8 cellular contexts compared by ENCODE assay signal in the genomic region with DNA sequence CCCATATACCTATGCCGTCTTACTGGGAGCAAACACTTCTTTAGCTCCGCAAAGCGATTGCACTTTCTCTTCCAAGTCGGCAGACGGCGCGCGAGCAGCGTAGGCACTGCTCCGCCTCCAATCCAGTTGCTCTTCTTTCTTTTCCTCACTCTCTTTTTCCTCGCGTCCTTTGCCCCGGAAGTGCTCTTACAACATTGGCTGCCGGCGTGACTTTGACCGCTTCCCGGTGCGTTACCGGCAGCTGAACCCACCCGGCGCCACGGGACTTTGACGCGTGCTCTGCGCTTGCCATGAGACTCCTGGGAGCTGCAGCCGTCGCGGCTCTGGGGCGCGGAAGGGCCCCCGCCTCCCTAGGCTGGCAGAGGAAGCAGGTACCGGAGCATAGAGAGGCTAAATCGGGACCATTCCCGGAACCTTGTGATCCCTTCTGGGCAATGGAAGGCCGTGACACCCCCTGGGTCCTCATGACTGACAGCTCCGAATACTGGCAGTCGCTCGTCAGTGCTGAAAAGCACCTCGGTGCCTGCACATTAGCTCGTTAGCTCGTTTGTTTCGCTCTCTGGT. TPM values are rescaled to one million over a fixed set of nuclear protein-coding genes. Genes with fewer than 3 reads are reported as not detected.
DNase-seq lines count a peak whose midpoint lies in the region; ATAC-seq and TF ChIP-seq lines count a peak whose summit lies in the region.

A gene (plus strand): TSS at position 183 of the 564 bp plus-strand sequence. CDS start 108 bp downstream, at position 291.

- H2AFZ ChIP-seq in Karpas-422 (ENCODE audit: low read length), result peak within 1 kb of the TSS; percentile 31; the same call in 1 of the 2 replicates

- H3K9me2 ChIP-seq in DOHH2 (replicated peaks; ENCODE audit: control insufficient read depth, low read length) (no peaks in the 10 kb centered on the region), Karpas-422 (replicated peaks; ENCODE audit: insufficient read depth, low read length) (no peaks in the 10 kb centered on the region)

- H3K79me2 ChIP-seq in DOHH2 (ENCODE audit: control insufficient read depth, low read length) (peaks cover 38% of the 10 kb centered on the region), Karpas-422 (ENCODE audit: low read length) (peaks cover 46% of the 10 kb centered on the region)

- H3K9me3 Mint-ChIP-seq in activated T-helper 1 cell treated with anti-CD3 and anti-CD28 coated beads, Interleukin-12 subunit alpha, Interleukin-12 subunit beta, Interleukin-2, Interleukin-4 antibody, amounts not matched to agents 30 ng/mL and 10 ng/mL and 1 ng/mL, durations not matched to agents 14 hours and 24 hours and 36 hours, result no peaks in the 10 kb centered on the region
- no peaks in the 10 kb centered on the region for H3K9me3 Mint-ChIP-seq in naive thymus-derived CD4-positive, alpha-beta T cell

- H3K4me3 Mint-ChIP-seq in activated T-helper 1 cell treated with anti-CD3 and anti-CD28 coated beads, Interleukin-12 subunit alpha, Interleukin-12 subunit beta, Interleukin-2, Interleukin-4 antibody, amounts not matched to agents 30 ng/mL and 10 ng/mL and 1 ng/mL, durations not matched to agents 14 hours and 24 hours and 36 hours, result peak within 1 kb of the TSS; percentile 88
- peak within 1 kb of the TSS; percentile 87 to 98 (median 96) for H3K4me3 Mint-ChIP-seq in naive thymus-derived CD4-positive, alpha-beta T cell

- H3K27me3 Mint-ChIP-seq in activated T-helper 1 cell treated with anti-CD3 and anti-CD28 coated beads, Interleukin-12 subunit alpha, Interleukin-12 subunit beta, Interleukin-2, Interleukin-4 antibody, amounts not matched to agents 30 ng/mL and 10 ng/mL and 1 ng/mL, durations not matched to agents 14 hours and 24 hours and 36 hours (ENCODE audit: insufficient read depth), result no peaks in the 10 kb centered on the region
- no peaks in the 10 kb centered on the region for H3K27me3 Mint-ChIP-seq in naive thymus-derived CD4-positive, alpha-beta T cell

- ATAC-seq in GM21786 (IDR thresholded peaks at IDR 0.05; ENCODE audit: unreplicated experiment), result peak; percentile 99
- peak; percentile 98 for ATAC-seq in naive thymus-derived CD4-positive, alpha-beta T cell

- H3K4me2 ChIP-seq in DOHH2 (ENCODE audit: low read length) (peak within 1 kb of the TSS; percentile 75), Karpas-422 (ENCODE audit: low read depth, low read length, poor library complexity, severe bottlenecking) (peak within 1 kb of the TSS; percentile 89)

- peaks cover 34% of the 10 kb centered on the region for H3K4me1 Mint-ChIP-seq in activated T-helper 1 cell treated with anti-CD3 and anti-CD28 coated beads, Interleukin-12 subunit alpha, Interleukin-12 subunit beta, Interleukin-2, Interleukin-4 antibody, amounts not matched to agents 30 ng/mL and 10 ng/mL and 1 ng/mL, durations not matched to agents 14 hours and 24 hours and 36 hours (ENCODE audit: low read depth)
- H3K4me1 Mint-ChIP-seq in naive thymus-derived CD4-positive, alpha-beta T cell, result peaks cover 17 to 58% (median 41%) of the 10 kb centered on the region in 7 donors

- H3K4me3 ChIP-seq in DOHH2 (ENCODE audit: low read length) (peak within 1 kb of the TSS; percentile 98), Karpas-422 (ENCODE audit: low read length) (peak within 1 kb of the TSS; percentile 98)
- H3K4me3 ChIP-seq in naive thymus-derived CD4-positive, alpha-beta T cell (ENCODE audit: low read length), result peak within 1 kb of the TSS; percentile 98

- peaks cover 24% of the 10 kb centered on the region for H3K36me3 Mint-ChIP-seq in activated T-helper 1 cell treated with anti-CD3 and anti-CD28 coated beads, Interleukin-12 subunit alpha, Interleukin-12 subunit beta, Interleukin-2, Interleukin-4 antibody, amounts not matched to agents 30 ng/mL and 10 ng/mL and 1 ng/mL, durations not matched to agents 14 hours and 24 hours and 36 hours (ENCODE audit: low read depth)
- H3K36me3 Mint-ChIP-seq in naive thymus-derived CD4-positive, alpha-beta T cell, result peaks cover 0 to 20% (median 11%) of the 10 kb centered on the region in 5 donors

- intact Hi-C loops in activated T-helper 1 cell treated with anti-CD3 and anti-CD28 coated beads, Interleukin-12 subunit alpha, Interleukin-12 subunit beta, Interleukin-2, Interleukin-4 antibody, amounts not matched to agents 30 ng/mL and 10 ng/mL and 1 ng/mL, durations not matched to agents 14 hours and 24 hours and 36 hours (cut with micrococcal nuclease), result loop anchor here (5.0 to 10.0 kb wide), 6 partner anchors 72 to 1467 kb away; a partner anchor contains a TSS
- intact Hi-C loops in naive thymus-derived CD4-positive, alpha-beta T cell (cut with micrococcal nuclease), result loop anchor here (2.0 to 10.0 kb wide), 17 partner anchors 14 to 1970 kb away; a partner anchor contains a TSS

- no peaks in the 10 kb centered on the region for H3K27me3 ChIP-seq in DOHH2 (ENCODE audit: control insufficient read depth, low read length)
- H3K27me3 ChIP-seq in Karpas-422 (ENCODE audit: low read length), result no peaks in the 10 kb centered on the region
- no peaks in the 10 kb centered on the region for H3K27me3 ChIP-seq in naive thymus-derived CD4-positive, alpha-beta T cell (ENCODE audit: control insufficient read depth in 2 of 2, insufficient read depth in 2 of 2, low read length in 2 of 2)

- H3K36me3 ChIP-seq in DOHH2 (ENCODE audit: control insufficient read depth, low read length) (peaks cover 31% of the 10 kb centered on the region), Karpas-422 (ENCODE audit: insufficient read depth, low read length) (peaks cover 19% of the 10 kb centered on the region; the same call in 1 of the 2 replicates)
- peaks cover 0 to 8% (median 5%) of the 10 kb centered on the region in 3 experiments for H3K36me3 ChIP-seq in naive thymus-derived CD4-positive, alpha-beta T cell (ENCODE audit: control insufficient read depth in 2 of 3, insufficient read depth in 3 of 3, low read length in 3 of 3)

- H3F3A ChIP-seq in DOHH2 (ENCODE audit: control insufficient read depth, insufficient read depth), result 0 out of 2 replicates have a peak, but pooled peaks cover 2% of the 10 kb centered on the region

- peaks cover 19% of the 10 kb centered on the region for H3K4me1 ChIP-seq in DOHH2 (ENCODE audit: control insufficient read depth, low read length)
- peaks cover 16% of the 10 kb centered on the region for H3K4me1 ChIP-seq in Karpas-422 (ENCODE audit: low read length)
- peaks cover 8 to 21% of the 10 kb centered on the region in 2 donors for H3K4me1 ChIP-seq in naive thymus-derived CD4-positive, alpha-beta T cell (ENCODE audit: control insufficient read depth in 2 of 2, insufficient read depth in 2 of 2, low read length in 2 of 2)

- H3K9me3 ChIP-seq in DOHH2 (ENCODE audit: control insufficient read depth, insufficient read depth, low read length), result no peaks in the 10 kb centered on the region
- H3K9me3 ChIP-seq in Karpas-422 (ENCODE audit: low read length), result no peaks in the 10 kb centered on the region
- no peaks in the 10 kb centered on the region for H3K9me3 ChIP-seq in naive thymus-derived CD4-positive, alpha-beta T cell (ENCODE audit: control insufficient read depth in 2 of 3, low read length in 3 of 3)

- TF ChIP-seq CTCF in DOHH2 (IDR thresholded peaks at IDR 0.05; ENCODE audit: low read depth, low read length, poor library complexity, severe bottlenecking), result peak; percentile 66

- POLR2A ChIA-PET in naive thymus-derived CD4-positive, alpha-beta T cell (lab: Charles Lee), result interaction anchor here (0.8 to 2.8 kb wide), 8 partner anchors 16 to 1469 kb away, joined by 3 to 17 read pairs (median 5); a partner anchor contains a TSS

- peak; percentile 97 for DNase-seq in Karpas-422
- DNase-seq in RKO (ENCODE audit: low spot score), result peak; percentile 98
- DNase-seq in activated T-helper 1 cell treated with anti-CD3 and anti-CD28 coated beads, Interleukin-12 subunit alpha, Interleukin-12 subunit beta, Interleukin-2, Interleukin-4 antibody, amounts not matched to agents 30 ng/mL and 10 ng/mL and 1 ng/mL, durations not matched to agents 14 hours and 24 hours and 36 hours (ENCODE audit: low spot score), result peak; percentile 87
- peak; percentile 95 for DNase-seq in fibroblast of gingiva (ENCODE audit: low read depth)
- peak; percentile 76 to 92 (median 86) for DNase-seq in naive thymus-derived CD4-positive, alpha-beta T cell
- peak; percentile 80 to 88 (median 84) for DNase-seq in stimulated activated naive CD4-positive, alpha-beta T cell (lab: John Stamatoyannopoulos, UW)

- CTCF ChIA-PET in naive thymus-derived CD4-positive, alpha-beta T cell (lab: Charles Lee), result interaction anchor here (0.6 to 4.4 kb wide), 13 partner anchors 13 to 891 kb away, joined by 3 to 27 read pairs (median 5); a partner anchor contains a TSS

- H3K9ac ChIP-seq in Karpas-422 (ENCODE audit: low read length), result peak within 1 kb of the TSS; percentile 84

- H4K20me1 ChIP-seq in DOHH2 (ENCODE audit: control insufficient read depth, insufficient read depth, low read depth, low read length) (no peaks in the 10 kb centered on the region), Karpas-422 (ENCODE audit: insufficient read depth, low read depth, low read length) (no peaks in the 10 kb centered on the region)

- H3K27ac ChIP-seq in DOHH2 (ENCODE audit: low read depth, low read length), result peak within 1 kb of the TSS; percentile 47
- H3K27ac ChIP-seq in Karpas-422 (ENCODE audit: low read length), result no peak within 1 kb of the TSS
- H3K27ac ChIP-seq in naive thymus-derived CD4-positive, alpha-beta T cell (ENCODE audit: low read depth, low read length), result peak within 1 kb of the TSS; percentile 82

- H3K27ac Mint-ChIP-seq in activated T-helper 1 cell treated with anti-CD3 and anti-CD28 coated beads, Interleukin-12 subunit alpha, Interleukin-12 subunit beta, Interleukin-2, Interleukin-4 antibody, amounts not matched to agents 30 ng/mL and 10 ng/mL and 1 ng/mL, durations not matched to agents 14 hours and 24 hours and 36 hours, result peak within 1 kb of the TSS; percentile 83
- H3K27ac Mint-ChIP-seq in naive thymus-derived CD4-positive, alpha-beta T cell, result peak within 1 kb of the TSS; percentile 63 to 96 (median 93)

RNA-seq across cellular contexts. Expression of the gene that starts here (rescaled TPM):
- total RNA-seq in Karpas-422 (2014; rRNA removed; shearing (Covaris generic); ENCODE audit: low replicate concordance), result 61.1 and 74.1 TPM in 2 replicates
- 70.4 and 71.7 TPM in 2 replicates for total RNA-seq in activated T-helper 1 cell treated with anti-CD3 and anti-CD28 coated beads, Interleukin-12 subunit alpha, Interleukin-12 subunit beta, Interleukin-2, Interleukin-4 antibody, amounts not matched to agents 30 ng/mL and 10 ng/mL and 1 ng/mL, durations not matched to agents 14 hours and 24 hours and 36 hours
- 10 to 100 TPM; 36.4 to 43.4 (median 41.8) TPM for total RNA-seq in naive thymus-derived CD4-positive, alpha-beta T cell
- 10 to 100 TPM; 32.9 to 41.1 TPM for polyA plus RNA-seq in naive thymus-derived CD4-positive, alpha-beta T cell
